In the genomic region with DNA sequence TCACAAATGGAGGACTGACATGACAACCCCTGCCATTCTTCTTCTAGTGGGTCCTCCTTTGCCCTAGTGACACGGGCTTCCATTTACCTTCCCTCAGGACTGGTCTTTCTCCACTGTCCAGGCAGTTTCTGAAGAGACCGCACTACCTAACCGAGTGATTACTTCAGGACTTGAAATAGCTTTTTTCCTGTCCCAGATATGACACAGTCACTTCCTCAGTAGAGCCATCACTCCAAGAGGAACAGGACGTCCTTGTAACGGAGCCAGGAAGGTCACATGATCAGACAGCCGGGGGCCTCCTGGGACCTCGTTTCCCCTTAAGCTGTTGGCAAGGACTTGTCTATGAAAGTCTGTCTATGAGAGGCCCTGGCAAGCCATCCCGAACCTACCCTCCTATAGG, we compare ENCODE assay signal across 11 cellular contexts.
A peak's percentile ranks its signal among the peaks of the same experiment; 100 is the strongest.
DNase-seq lines count a peak whose midpoint lies in the region; ATAC-seq and TF ChIP-seq lines count a peak whose summit lies in the region.
"Had no signal": no experiment of that assay in that cellular context is flagged by ENCODE, and none has a peak within 500 bp of the region (broad histone marks: within the 10 kb centered on the region; RNA-seq: fewer than 3 reads in every experiment).

No MANE protein-coding gene starts in this region.

- H3K27me3 ChIP-seq in BE2C (no peaks in the 10 kb centered on the region), gastroesophageal sphincter (no peaks in the 10 kb centered on the region)

- H3K27ac ChIP-seq in gastroesophageal sphincter = peak overlapping the region; percentile 72 to 77 (median 74)

- H3K36me3 ChIP-seq in BE2C (no peaks in the 10 kb centered on the region), gastroesophageal sphincter (no peaks in the 10 kb centered on the region)

- TF ChIP-seq POLR2A in gastroesophageal sphincter (IDR thresholded peaks at IDR 0.05) = no peak

- ATAC-seq in gastroesophageal sphincter = peak; percentile 80
- ATAC-seq in omental fat pad (ENCODE audit: low FRiP score) = peak; percentile 77
- no peak for ATAC-seq in HG02642 (IDR thresholded peaks at IDR 0.05; ENCODE audit: poor library complexity, unreplicated experiment)
- no peak for ATAC-seq in GM21515 (IDR thresholded peaks at IDR 0.05; ENCODE audit: unreplicated experiment)
- ATAC-seq in GM21737 (IDR thresholded peaks at IDR 0.05; ENCODE audit: unreplicated experiment) = no peak

- DNase-seq in BE2C = peak; percentile 64
- DNase-seq in SIG-M5 treated with dmso at 0.1 percent for 504 hours (lab: John Stamatoyannopoulos, UW; ENCODE audit: unreplicated experiment) = peak; percentile 79
- peak; percentile 70 for DNase-seq in omental fat pad (ENCODE audit: low spot score)
- no peak for DNase-seq in activated CD4-positive, alpha-beta T cell treated with anti-CD3 and anti-CD28 coated beads, Interleukin-2, amount 50 U/mL, for 4 hours
- DNase-seq: activated naive CD8-positive, alpha-beta T cell treated with anti-CD3 and anti-CD28 coated beads, Interleukin-2, amount 50 U/mL, for 24 hours; CD4-positive, CD25-positive, alpha-beta regulatory T cell; NCI-H2227 treated with DMSO at 0.1 percent for 48 hours had no signal

- TF ChIP-seq EP300 in gastroesophageal sphincter (IDR thresholded peaks at IDR 0.05) = peak; percentile 78

- TF ChIP-seq CTCF in BE2C (IDR thresholded peaks at IDR 0.05; ENCODE audit: low read depth, low read length) (no peak), gastroesophageal sphincter (IDR thresholded peaks at IDR 0.05) (no peak), omental fat pad (IDR thresholded peaks at IDR 0.05) (no peak)

- H3K9me3 ChIP-seq in BE2C (no peaks in the 10 kb centered on the region), gastroesophageal sphincter (no peaks in the 10 kb centered on the region)

- H3K4me1 ChIP-seq in BE2C (peaks cover 9% of the 10 kb centered on the region), gastroesophageal sphincter (peaks cover 0 to 35% (median 0%) of the 10 kb centered on the region in 3 donors)

- H3K4me3 ChIP-seq in BE2C (ENCODE audit: low read depth, low read length) (no peak overlapping the region), gastroesophageal sphincter (no peak overlapping the region)

- WGBS in gastroesophageal sphincter (ENCODE audit: low coverage in 1 of 2), 2 donors = 47% methylated on average over 7 of the region's 8 CpGs; no CpG with 5 or more reads in 1 of the 2 donors

Comparison
In these comparisons a context has a peak if more than half of its experiments do, and no peak if none do; other contexts are left out.
1. DNase-seq: peak in BE2C (single experiment), SIG-M5 treated with dmso at 0.1 percent for 504 hours (single experiment) and omental fat pad (single experiment); none in activated CD4-positive, alpha-beta T cell treated with anti-CD3 and anti-CD28 coated beads, Interleukin-2, amount 50 U/mL, for 4 hours (0 of 2).
2. ATAC-seq: peak in gastroesophageal sphincter (single experiment) and omental fat pad (single experiment); none in HG02642 (single experiment), GM21515 (single experiment) and GM21737 (single experiment).